1 cellular context compared by ENCODE assay signal in the genomic region with DNA sequence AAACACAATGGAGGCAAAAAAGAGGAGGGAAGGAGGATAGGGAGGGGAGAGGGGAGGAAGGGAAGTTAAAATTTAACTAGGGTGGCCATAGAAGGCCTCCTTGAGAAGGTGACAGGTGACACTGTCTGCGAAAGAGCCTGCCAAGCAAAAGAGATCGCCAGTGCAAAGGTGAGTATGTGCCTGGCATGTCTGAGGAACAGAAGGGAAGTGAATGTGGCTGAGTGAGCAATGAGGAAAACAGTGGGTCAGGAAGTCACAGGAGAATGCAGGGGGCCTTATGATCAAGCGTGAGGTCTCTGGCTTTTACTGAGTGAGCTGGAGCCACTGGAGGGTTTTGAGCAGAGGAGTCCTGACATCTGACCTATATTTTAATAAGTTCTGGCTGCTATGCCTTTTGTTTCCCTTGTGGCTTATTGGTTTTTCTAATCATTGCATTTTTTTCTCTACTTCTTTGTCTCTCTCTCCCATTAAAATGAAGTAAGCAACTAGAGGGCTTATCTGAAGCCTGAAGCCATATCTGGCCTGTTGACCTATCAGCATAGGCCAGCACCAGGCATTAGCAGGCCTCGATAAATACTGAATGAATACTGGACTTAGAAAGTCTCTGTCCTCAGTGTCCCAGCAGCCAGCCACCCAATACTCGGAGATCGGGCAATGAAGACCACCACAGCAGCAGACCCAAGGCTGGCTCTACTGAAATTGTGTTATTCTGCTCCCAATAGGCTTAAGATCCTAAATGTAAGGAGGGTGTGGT.
TF ChIP-seq lines count a peak whose summit lies in the region.

No MANE protein-coding gene starts in this region.

TF ChIP-seq in HepG2, 621 proteins besides CTCF, POLR2A, EP300 and RAD21:
- TF ChIP-seq, protein P1, sequence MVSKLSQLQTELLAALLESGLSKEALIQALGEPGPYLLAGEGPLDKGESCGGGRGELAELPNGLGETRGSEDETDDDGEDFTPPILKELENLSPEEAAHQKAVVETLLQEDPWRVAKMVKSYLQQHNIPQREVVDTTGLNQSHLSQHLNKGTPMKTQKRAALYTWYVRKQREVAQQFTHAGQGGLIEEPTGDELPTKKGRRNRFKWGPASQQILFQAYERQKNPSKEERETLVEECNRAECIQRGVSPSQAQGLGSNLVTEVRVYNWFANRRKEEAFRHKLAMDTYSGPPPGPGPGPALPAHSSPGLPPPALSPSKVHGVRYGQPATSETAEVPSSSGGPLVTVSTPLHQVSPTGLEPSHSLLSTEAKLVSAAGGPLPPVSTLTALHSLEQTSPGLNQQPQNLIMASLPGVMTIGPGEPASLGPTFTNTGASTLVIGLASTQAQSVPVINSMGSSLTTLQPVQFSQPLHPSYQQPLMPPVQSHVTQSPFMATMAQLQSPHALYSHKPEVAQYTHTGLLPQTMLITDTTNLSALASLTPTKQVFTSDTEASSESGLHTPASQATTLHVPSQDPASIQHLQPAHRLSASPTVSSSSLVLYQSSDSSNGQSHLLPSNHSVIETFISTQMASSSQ (IDR thresholded peaks at IDR 0.05; ENCODE audit: low read depth) = peak; percentile 54; the same call in 1 of the 2 replicates
- TF ChIP-seq, protein P1 (CRISPR knock-in tag; IDR thresholded peaks at IDR 0.05; ENCODE audit: borderline replicate concordance) = no peak
- no peak for TF ChIP-seq MXD4 (CRISPR knock-in tag; IDR thresholded peaks at IDR 0.05)
TF ChIP-seq in HepG2: peak in this region for 1.
